In genomic region chr13:111627596-111627995, GRCh38 we compare ENCODE assay signal across 28 cellular contexts.
"Had no signal": no experiment of that assay in that cellular context is flagged by ENCODE, and none has a peak within 500 bp of the region (broad histone marks: within the 10 kb centered on the region; RNA-seq: fewer than 3 reads in every experiment).

No MANE protein-coding gene starts in this region.

- H3K9me3 ChIP-seq: adrenal gland, ascending aorta, colonic mucosa had no signal

- H3K27me3 ChIP-seq: adrenal gland, ascending aorta, colonic mucosa had no signal

- ATAC-seq: activated CD4-positive, CD25-positive, alpha-beta regulatory T cell treated with anti-CD3 and anti-CD28 coated beads, Interleukin-2, amount 50 U/mL, for 24 hours; activated CD8-positive, alpha-beta T cell treated with anti-CD3 and anti-CD28 coated beads for 36 hours; activated naive CD8-positive, alpha-beta T cell treated with anti-CD3 and anti-CD28 coated beads, Interleukin-2, amount 50 U/mL, for 24 hours; activated T-cell treated with anti-CD3 and anti-CD28 coated beads, Interleukin-2, amount 50 U/mL, for 4 hours; esophagus mucosa; T-helper 17 cell had no signal

- H3K27ac ChIP-seq: adrenal gland, ascending aorta, breast epithelium, cardiac muscle cell, colonic mucosa, WERI-Rb-1 had no signal

- H3K4me3 ChIP-seq: adrenal gland, ascending aorta, breast epithelium, cardiac muscle cell, colonic mucosa had no signal

- H3K4me1 ChIP-seq: adrenal gland, ascending aorta, breast epithelium, colonic mucosa had no signal

- H3K36me3 ChIP-seq: adrenal gland, ascending aorta, breast epithelium, cardiac muscle cell, colonic mucosa, WERI-Rb-1 had no signal

- DNase-seq: activated B cell treated with CpG ODN at 0.5 μM for 24 hours; activated CD4-positive, alpha-beta T cell treated with anti-CD3 and anti-CD28 coated beads for 48 hours; activated CD4-positive, alpha-beta T cell treated with anti-CD3 and anti-CD28 coated beads, Interleukin-2, amount 50 U/mL, for 1 hour; activated CD4-positive, alpha-beta T cell treated with anti-CD3 and anti-CD28 coated beads, Interleukin-2, amount 50 U/mL, for 48 hours; activated CD8-positive, alpha-beta memory T cell treated with anti-CD3 and anti-CD28 coated beads for 24 hours; activated CD8-positive, alpha-beta T cell treated with anti-CD3 and anti-CD28 coated beads for 36 hours; activated effector memory CD4-positive, alpha-beta T cell treated with anti-CD3 and anti-CD28 coated beads, Interleukin-2, amount 50 U/mL, for 16 hours; activated naive CD4-positive, alpha-beta T cell treated with anti-CD3 and anti-CD28 coated beads for 36 hours; activated naive CD8-positive, alpha-beta T cell treated with anti-CD3 and anti-CD28 coated beads for 36 hours; activated naive CD8-positive, alpha-beta T cell treated with anti-CD3 and anti-CD28 coated beads, Interleukin-2, amount 50 U/mL, for 24 hours; activated T-cell treated with anti-CD3 and anti-CD28 coated beads, Interleukin-2, amount 50 U/mL, for 4 hours; adrenal gland; amygdala; central memory CD4-positive, alpha-beta T cell; cerebellar nuclear complex; colonic mucosa; effector memory CD4-positive, alpha-beta T cell; endodermal cell; foreskin fibroblast; T-helper 1 cell; T-helper 17 cell; T1000; WERI-Rb-1 had no signal
